In genomic region chr15:66646799-66647198, GRCh38 we compare ENCODE assay signal across 1 cellular context.
TF ChIP-seq lines count a peak whose summit lies in the region.

No MANE protein-coding gene starts in this region.

TF ChIP-seq in K562, 482 proteins besides CTCF, POLR2A, EP300 and RAD21:
- TF ChIP-seq TRIM25 (IDR thresholded peaks at IDR 0.05; ENCODE audit: borderline replicate concordance), result no peak
- no peak for TF ChIP-seq ZNF124 (CRISPR knock-in tag; IDR thresholded peaks at IDR 0.05)
- no peak for TF ChIP-seq DIDO1 (tag; IDR thresholded peaks at IDR 0.05; ENCODE audit: low read depth)
- TF ChIP-seq STAT5B (CRISPR knock-in tag; IDR thresholded peaks at IDR 0.05), result no peak
- TF ChIP-seq CHD4 (IDR thresholded peaks at IDR 0.05; ENCODE audit: insufficient read depth, insufficient replicate concordance, low read depth, low read length, poor library complexity, severe bottlenecking), result peak; percentile 56
- TF ChIP-seq ARID3B (CRISPR knock-in tag; IDR thresholded peaks at IDR 0.05; ENCODE audit: borderline replicate concordance), result no peak
- TF ChIP-seq RBM25 (IDR thresholded peaks at IDR 0.05; ENCODE audit: low read depth, low read length, severe bottlenecking), result peak; percentile 51
- no peak for TF ChIP-seq POLR3A (IDR thresholded peaks at IDR 0.05; ENCODE audit: borderline replicate concordance, extremely low read depth, insufficient read depth, insufficient read length)
- peak; percentile 41 to 77; a peak in 3 of 4 replicates for TF ChIP-seq KDM1A (IDR thresholded peaks at IDR 0.05)
- TF ChIP-seq TFAP4 (CRISPR knock-in tag; IDR thresholded peaks at IDR 0.05; ENCODE audit: borderline replicate concordance), result 0 out of 2 replicates have a peak, but pooled peaks have one; percentile 18
- TF ChIP-seq SMARCA5 (IDR thresholded peaks at IDR 0.05), result 0 out of 2 replicates have a peak, but pooled peaks have one; percentile 49
- 0 out of 2 replicates have a peak, but pooled peaks have one; percentile 35 for TF ChIP-seq HDAC2 (IDR thresholded peaks at IDR 0.05)
- TF ChIP-seq IRF9 (tag; IDR thresholded peaks at IDR 0.05), result no peak
- TF ChIP-seq BCOR (IDR thresholded peaks at IDR 0.05), result peak; percentile 60
